In the genomic region with DNA sequence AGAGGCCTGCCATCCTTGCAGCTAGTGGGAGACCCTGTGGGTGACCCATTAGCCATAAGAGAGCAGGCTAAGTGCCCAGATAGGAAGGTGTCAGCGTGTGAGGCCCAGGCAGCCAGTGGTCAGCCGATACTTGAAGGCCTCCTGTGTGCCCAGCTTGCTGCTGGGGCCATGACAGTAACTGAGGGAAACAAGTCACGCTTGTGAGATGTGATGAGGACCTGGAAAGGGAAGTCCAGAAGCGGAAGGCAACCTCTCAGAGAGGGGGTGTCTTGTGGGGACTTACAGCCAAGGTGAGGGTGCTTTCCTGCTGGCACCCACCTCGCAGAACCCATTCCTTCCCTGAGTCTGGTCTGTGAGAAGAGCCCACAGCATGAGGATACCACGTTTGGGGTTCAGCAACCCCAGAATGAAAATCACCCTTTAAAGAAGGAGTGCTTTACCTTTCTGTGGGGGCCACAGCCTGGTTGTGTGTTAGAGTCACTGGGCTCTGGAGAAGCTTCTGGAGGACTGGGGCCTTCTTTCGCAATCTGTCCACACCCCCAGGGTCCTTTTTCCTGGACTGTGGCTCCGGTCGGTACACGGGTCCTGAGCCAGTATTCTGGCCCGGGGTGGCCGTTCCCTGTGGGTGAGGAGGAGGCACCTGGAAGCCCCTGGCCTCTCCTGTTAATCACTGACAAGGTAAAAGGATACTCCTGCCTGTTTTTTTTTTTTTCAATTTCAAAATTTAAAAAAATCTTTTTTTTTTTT, we compare ENCODE assay signal across 1 cellular context.
TF ChIP-seq lines count a peak whose summit lies in the region.

No MANE protein-coding gene starts in this region.

TF ChIP-seq in GM23338, 12 proteins besides CTCF, POLR2A, EP300 and RAD21 (continued from another document):
- TF ChIP-seq, protein P1, sequence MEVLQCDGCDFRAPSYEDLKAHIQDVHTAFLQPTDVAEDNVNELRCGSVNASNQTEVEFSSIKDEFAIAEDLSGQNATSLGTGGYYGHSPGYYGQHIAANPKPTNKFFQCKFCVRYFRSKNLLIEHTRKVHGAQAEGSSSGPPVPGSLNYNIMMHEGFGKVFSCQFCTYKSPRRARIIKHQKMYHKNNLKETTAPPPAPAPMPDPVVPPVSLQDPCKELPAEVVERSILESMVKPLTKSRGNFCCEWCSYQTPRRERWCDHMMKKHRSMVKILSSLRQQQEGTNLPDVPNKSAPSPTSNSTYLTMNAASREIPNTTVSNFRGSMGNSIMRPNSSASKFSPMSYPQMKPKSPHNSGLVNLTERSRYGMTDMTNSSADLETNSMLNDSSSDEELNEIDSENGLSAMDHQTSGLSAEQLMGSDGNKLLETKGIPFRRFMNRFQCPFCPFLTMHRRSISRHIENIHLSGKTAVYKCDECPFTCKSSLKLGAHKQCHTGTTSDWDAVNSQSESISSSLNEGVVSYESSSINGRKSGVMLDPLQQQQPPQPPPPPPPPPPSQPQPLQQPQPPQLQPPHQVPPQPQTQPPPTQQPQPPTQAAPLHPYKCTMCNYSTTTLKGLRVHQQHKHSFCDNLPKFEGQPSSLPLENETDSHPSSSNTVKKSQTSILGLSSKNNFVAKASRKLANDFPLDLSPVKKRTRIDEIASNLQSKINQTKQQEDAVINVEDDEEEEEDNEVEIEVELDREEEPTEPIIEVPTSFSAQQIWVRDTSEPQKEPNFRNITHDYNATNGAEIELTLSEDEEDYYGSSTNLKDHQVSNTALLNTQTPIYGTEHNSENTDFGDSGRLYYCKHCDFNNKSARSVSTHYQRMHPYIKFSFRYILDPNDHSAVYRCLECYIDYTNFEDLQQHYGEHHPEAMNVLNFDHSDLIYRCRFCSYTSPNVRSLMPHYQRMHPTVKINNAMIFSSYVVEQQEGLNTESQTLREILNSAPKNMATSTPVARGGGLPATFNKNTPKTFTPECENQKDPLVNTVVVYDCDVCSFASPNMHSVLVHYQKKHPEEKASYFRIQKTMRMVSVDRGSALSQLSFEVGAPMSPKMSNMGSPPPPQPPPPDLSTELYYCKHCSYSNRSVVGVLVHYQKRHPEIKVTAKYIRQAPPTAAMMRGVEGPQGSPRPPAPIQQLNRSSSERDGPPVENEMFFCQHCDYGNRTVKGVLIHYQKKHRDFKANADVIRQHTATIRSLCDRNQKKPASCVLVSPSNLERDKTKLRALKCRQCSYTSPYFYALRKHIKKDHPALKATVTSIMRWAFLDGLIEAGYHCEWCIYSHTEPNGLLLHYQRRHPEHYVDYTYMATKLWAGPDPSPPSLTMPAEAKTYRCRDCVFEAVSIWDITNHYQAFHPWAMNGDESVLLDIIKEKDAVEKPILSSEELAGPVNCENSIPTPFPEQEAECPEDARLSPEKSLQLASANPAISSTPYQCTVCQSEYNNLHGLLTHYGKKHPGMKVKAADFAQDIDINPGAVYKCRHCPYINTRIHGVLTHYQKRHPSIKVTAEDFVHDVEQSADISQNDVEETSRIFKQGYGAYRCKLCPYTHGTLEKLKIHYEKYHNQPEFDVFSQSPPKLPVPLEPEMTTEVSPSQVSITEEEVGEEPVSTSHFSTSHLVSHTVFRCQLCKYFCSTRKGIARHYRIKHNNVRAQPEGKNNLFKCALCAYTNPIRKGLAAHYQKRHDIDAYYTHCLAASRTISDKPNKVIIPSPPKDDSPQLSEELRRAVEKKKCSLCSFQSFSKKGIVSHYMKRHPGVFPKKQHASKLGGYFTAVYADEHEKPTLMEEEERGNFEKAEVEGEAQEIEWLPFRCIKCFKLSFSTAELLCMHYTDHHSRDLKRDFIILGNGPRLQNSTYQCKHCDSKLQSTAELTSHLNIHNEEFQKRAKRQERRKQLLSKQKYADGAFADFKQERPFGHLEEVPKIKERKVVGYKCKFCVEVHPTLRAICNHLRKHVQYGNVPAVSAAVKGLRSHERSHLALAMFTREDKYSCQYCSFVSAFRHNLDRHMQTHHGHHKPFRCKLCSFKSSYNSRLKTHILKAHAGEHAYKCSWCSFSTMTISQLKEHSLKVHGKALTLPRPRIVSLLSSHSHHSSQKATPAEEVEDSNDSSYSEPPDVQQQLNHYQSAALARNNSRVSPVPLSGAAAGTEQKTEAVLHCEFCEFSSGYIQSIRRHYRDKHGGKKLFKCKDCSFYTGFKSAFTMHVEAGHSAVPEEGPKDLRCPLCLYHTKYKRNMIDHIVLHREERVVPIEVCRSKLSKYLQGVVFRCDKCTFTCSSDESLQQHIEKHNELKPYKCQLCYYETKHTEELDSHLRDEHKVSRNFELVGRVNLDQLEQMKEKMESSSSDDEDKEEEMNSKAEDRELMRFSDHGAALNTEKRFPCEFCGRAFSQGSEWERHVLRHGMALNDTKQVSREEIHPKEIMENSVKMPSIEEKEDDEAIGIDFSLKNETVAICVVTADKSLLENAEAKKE (CRISPR knock-in tag; IDR thresholded peaks at IDR 0.05): no peak
- TF ChIP-seq ZNF114 (CRISPR knock-in tag; IDR thresholded peaks at IDR 0.05) (no peak), POLR2AphosphoS5 (IDR thresholded peaks at IDR 0.05; ENCODE audit: low read depth) (no peak), CREB1 (CRISPR knock-in tag; IDR thresholded peaks at IDR 0.05; ENCODE audit: low read depth) (no peak), STAT1 (IDR thresholded peaks at IDR 0.05; ENCODE audit: unreplicated experiment) (no peak)
- TF ChIP-seq, protein P2, sequence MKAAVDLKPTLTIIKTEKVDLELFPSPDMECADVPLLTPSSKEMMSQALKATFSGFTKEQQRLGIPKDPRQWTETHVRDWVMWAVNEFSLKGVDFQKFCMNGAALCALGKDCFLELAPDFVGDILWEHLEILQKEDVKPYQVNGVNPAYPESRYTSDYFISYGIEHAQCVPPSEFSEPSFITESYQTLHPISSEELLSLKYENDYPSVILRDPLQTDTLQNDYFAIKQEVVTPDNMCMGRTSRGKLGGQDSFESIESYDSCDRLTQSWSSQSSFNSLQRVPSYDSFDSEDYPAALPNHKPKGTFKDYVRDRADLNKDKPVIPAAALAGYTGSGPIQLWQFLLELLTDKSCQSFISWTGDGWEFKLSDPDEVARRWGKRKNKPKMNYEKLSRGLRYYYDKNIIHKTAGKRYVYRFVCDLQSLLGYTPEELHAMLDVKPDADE (IDR thresholded peaks at IDR 0.05): no peak
